ENCODE assay signal across 1 cellular context in genomic region chr6:3119040-3119723, GRCh38.
TF ChIP-seq lines count a peak whose summit lies in the region.

No MANE protein-coding gene starts in this region.

TF ChIP-seq in HepG2, 621 proteins besides CTCF, POLR2A, EP300 and RAD21 (continued from another document and continues in another):
- TF ChIP-seq ZBTB4 (CRISPR knock-in tag; IDR thresholded peaks at IDR 0.05; ENCODE audit: borderline replicate concordance) (no peak), MAFK (conservative IDR thresholded peaks at IDR 0.05 in 1 of 2, IDR thresholded peaks at IDR 0.05 in 1 of 2; ENCODE audit: low read length in 2 of 2) (no peak), SMAD9 (CRISPR knock-in tag; IDR thresholded peaks at IDR 0.05) (no peak), GATAD1 (CRISPR knock-in tag; IDR thresholded peaks at IDR 0.05) (0 out of 2 replicates have a peak, but pooled peaks have one; percentile 34), ATF5 (CRISPR knock-in tag; IDR thresholded peaks at IDR 0.05; ENCODE audit: low read depth) (0 out of 2 replicates have a peak, but pooled peaks have one; percentile 4), ELF4 (CRISPR knock-in tag; IDR thresholded peaks at IDR 0.05; ENCODE audit: borderline replicate concordance) (peak; percentile 8; the same call in 1 of the 2 replicates), ZNF615 (CRISPR knock-in tag; IDR thresholded peaks at IDR 0.05; ENCODE audit: borderline replicate concordance) (no peak), TOE1 (CRISPR knock-in tag; IDR thresholded peaks at IDR 0.05) (no peak), ZNF780A (CRISPR knock-in tag; IDR thresholded peaks at IDR 0.05) (no peak), ZSCAN20 (CRISPR knock-in tag; IDR thresholded peaks at IDR 0.05; ENCODE audit: borderline replicate concordance) (0 out of 2 replicates have a peak, but pooled peaks have one; percentile 25), ZFP82 (CRISPR knock-in tag; IDR thresholded peaks at IDR 0.05; ENCODE audit: borderline replicate concordance) (peak; percentile 63), ZNF768 (CRISPR knock-in tag; IDR thresholded peaks at IDR 0.05) (no peak; the same call in 1 of the 2 replicates), PRMT3 (CRISPR knock-in tag; IDR thresholded peaks at IDR 0.05; ENCODE audit: borderline replicate concordance, low read depth) (no peak), MYNN (CRISPR knock-in tag; IDR thresholded peaks at IDR 0.05; ENCODE audit: low read depth) (no peak), CREB1 (IDR thresholded peaks at IDR 0.05) (peak; percentile 17; the same call in 1 of the 2 replicates), CREB1 (CRISPR knock-in tag; IDR thresholded peaks at IDR 0.05) (no peak), ZSCAN22 (CRISPR knock-in tag; IDR thresholded peaks at IDR 0.05) (0 out of 2 replicates have a peak, but pooled peaks have one; percentile 16), ARID2 (CRISPR knock-in tag; IDR thresholded peaks at IDR 0.05; ENCODE audit: borderline replicate concordance) (peak; percentile 65; the same call in 1 of the 2 replicates), HOXA3 (CRISPR knock-in tag; IDR thresholded peaks at IDR 0.05) (no peak; the same call in 1 of the 2 replicates), THYN1 (CRISPR knock-in tag; IDR thresholded peaks at IDR 0.05; ENCODE audit: borderline replicate concordance, low read depth) (peak; percentile 74; the same call in 1 of the 2 replicates), POLR2AphosphoS2 (IDR thresholded peaks at IDR 0.05; ENCODE audit: low read depth, low read length) (no peak), BHLHE40 (IDR thresholded peaks at IDR 0.05; ENCODE audit: low read length) (0 out of 2 replicates have a peak, but pooled peaks have one; percentile 16), ZNF550 (CRISPR knock-in tag; IDR thresholded peaks at IDR 0.05; ENCODE audit: borderline replicate concordance) (0 out of 2 replicates have a peak, but pooled peaks have one; percentile 44), GATAD2A (CRISPR knock-in tag; IDR thresholded peaks at IDR 0.05) (peak; percentile 42; the same call in 1 of the 2 replicates), BRD4 (CRISPR knock-in tag; IDR thresholded peaks at IDR 0.05) (no peak), ZNF121 (CRISPR knock-in tag; IDR thresholded peaks at IDR 0.05) (no peak), ZNF670 (CRISPR knock-in tag; IDR thresholded peaks at IDR 0.05; ENCODE audit: borderline replicate concordance) (0 out of 2 replicates have a peak, but pooled peaks have one; percentile 82), ZSCAN5A (CRISPR knock-in tag; IDR thresholded peaks at IDR 0.05; ENCODE audit: borderline replicate concordance) (0 out of 2 replicates have a peak, but pooled peaks have one; percentile 14), KDM5A (IDR thresholded peaks at IDR 0.05; ENCODE audit: borderline replicate concordance, low read length) (0 out of 2 replicates have a peak, but pooled peaks have one; percentile 33), STAT5B (CRISPR knock-in tag; IDR thresholded peaks at IDR 0.05) (no peak), YEATS4 (CRISPR knock-in tag; IDR thresholded peaks at IDR 0.05; ENCODE audit: borderline replicate concordance) (peak; percentile 7; the same call in 1 of the 2 replicates), ZNF879 (CRISPR knock-in tag; IDR thresholded peaks at IDR 0.05) (no peak), ZNF547 (CRISPR knock-in tag; IDR thresholded peaks at IDR 0.05) (no peak), ZNF24 (IDR thresholded peaks at IDR 0.05) (no peak), KLF6 (CRISPR knock-in tag; IDR thresholded peaks at IDR 0.05) (peak; percentile 28; the same call in 1 of the 2 replicates), MED8 (CRISPR knock-in tag; IDR thresholded peaks at IDR 0.05; ENCODE audit: insufficient replicate concordance) (no peak), GMEB1 (CRISPR knock-in tag; IDR thresholded peaks at IDR 0.05; ENCODE audit: borderline replicate concordance) (no peak), ZNF143 (CRISPR knock-in tag; IDR thresholded peaks at IDR 0.05) (no peak)
- TF ChIP-seq, protein P1, sequence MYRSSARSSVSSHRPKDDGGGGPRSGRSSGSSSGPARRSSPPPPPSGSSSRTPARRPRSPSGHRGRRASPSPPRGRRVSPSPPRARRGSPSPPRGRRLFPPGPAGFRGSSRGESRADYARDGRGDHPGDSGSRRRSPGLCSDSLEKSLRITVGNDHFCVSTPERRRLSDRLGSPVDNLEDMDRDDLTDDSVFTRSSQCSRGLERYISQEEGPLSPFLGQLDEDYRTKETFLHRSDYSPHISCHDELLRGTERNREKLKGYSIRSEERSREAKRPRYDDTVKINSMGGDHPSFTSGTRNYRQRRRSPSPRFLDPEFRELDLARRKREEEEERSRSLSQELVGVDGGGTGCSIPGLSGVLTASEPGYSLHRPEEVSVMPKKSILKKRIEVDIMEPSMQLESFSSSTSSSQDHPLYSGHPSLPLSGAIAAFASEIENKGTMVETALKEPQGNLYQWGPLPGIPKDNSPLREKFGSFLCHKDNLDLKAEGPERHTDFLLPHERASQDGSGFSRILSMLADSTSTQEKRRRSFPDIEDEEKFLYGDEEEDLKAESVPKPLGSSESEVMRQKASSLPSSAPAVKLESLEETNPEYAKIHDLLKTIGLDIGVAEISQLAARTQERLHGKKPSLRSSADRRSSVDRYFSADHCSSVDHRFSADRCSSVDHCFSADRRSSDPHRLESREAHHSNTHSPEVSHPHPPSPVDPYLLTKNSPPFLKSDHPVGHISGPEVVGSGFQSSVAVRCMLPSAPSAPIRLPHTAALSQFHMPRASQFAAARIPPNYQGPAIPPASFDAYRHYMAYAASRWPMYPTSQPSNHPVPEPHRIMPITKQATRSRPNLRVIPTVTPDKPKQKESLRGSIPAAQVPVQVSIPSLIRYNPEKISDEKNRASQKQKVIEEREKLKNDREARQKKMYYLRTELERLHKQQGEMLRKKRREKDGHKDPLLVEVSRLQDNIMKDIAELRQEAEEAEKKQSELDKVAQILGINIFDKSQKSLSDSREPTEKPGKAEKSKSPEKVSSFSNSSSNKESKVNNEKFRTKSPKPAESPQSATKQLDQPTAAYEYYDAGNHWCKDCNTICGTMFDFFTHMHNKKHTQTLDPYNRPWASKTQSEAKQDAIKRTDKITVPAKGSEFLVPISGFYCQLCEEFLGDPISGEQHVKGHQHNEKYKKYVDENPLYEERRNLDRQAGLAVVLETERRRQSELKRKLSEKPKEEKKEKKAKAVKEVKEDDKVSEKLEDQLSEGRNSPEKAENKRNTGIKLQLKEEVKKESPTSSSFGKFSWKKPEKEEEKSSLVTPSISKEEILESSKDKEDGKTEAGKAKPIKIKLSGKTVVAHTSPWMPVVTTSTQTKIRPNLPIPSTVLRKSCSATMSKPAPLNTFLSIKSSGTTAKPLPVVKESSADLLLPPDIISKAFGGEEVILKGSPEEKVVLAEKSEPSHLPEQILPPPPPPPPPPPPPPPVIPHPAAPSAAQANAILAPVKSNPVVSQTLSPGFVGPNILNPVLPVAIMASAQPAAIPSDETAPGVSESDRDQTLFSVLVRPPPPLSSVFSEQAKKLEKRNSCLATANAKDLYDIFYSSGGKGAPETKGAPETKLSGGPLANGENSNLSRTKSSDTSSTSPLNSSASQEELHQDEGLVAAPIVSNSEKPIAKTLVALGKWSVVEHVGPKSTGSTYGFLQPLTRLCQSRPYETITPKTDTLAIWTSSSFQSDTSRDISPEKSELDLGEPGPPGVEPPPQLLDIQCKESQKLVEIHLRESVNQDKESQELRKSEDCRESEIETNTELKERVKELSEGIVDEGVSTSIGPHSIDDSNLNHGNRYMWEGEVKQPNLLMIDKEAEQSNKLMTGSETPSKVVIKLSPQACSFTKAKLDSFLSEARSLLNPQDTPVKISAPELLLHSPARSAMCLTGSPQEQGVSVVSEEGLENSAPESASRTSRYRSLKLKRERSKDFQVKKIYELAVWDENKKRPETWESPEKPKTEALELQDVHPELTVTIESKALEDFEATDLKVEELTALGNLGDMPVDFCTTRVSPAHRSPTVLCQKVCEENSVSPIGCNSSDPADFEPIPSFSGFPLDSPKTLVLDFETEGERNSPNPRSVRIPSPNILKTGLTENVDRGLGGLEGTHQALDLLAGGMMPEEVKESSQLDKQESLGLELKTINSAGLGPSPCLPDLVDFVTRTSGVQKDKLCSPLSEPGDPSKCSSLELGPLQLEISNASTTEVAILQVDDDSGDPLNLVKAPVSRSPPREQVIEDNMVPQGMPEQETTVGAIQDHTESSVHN (CRISPR knock-in tag; IDR thresholded peaks at IDR 0.05) = no peak
- TF ChIP-seq, protein P2, sequence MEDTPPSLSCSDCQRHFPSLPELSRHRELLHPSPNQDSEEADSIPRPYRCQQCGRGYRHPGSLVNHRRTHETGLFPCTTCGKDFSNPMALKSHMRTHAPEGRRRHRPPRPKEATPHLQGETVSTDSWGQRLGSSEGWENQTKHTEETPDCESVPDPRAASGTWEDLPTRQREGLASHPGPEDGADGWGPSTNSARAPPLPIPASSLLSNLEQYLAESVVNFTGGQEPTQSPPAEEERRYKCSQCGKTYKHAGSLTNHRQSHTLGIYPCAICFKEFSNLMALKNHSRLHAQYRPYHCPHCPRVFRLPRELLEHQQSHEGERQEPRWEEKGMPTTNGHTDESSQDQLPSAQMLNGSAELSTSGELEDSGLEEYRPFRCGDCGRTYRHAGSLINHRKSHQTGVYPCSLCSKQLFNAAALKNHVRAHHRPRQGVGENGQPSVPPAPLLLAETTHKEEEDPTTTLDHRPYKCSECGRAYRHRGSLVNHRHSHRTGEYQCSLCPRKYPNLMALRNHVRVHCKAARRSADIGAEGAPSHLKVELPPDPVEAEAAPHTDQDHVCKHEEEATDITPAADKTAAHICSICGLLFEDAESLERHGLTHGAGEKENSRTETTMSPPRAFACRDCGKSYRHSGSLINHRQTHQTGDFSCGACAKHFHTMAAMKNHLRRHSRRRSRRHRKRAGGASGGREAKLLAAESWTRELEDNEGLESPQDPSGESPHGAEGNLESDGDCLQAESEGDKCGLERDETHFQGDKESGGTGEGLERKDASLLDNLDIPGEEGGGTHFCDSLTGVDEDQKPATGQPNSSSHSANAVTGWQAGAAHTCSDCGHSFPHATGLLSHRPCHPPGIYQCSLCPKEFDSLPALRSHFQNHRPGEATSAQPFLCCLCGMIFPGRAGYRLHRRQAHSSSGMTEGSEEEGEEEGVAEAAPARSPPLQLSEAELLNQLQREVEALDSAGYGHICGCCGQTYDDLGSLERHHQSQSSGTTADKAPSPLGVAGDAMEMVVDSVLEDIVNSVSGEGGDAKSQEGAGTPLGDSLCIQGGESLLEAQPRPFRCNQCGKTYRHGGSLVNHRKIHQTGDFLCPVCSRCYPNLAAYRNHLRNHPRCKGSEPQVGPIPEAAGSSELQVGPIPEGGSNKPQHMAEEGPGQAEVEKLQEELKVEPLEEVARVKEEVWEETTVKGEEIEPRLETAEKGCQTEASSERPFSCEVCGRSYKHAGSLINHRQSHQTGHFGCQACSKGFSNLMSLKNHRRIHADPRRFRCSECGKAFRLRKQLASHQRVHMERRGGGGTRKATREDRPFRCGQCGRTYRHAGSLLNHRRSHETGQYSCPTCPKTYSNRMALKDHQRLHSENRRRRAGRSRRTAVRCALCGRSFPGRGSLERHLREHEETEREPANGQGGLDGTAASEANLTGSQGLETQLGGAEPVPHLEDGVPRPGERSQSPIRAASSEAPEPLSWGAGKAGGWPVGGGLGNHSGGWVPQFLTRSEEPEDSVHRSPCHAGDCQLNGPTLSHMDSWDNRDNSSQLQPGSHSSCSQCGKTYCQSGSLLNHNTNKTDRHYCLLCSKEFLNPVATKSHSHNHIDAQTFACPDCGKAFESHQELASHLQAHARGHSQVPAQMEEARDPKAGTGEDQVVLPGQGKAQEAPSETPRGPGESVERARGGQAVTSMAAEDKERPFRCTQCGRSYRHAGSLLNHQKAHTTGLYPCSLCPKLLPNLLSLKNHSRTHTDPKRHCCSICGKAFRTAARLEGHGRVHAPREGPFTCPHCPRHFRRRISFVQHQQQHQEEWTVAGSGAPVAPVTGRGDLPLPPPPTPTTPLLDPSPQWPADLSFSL (CRISPR knock-in tag; IDR thresholded peaks at IDR 0.05) = no peak
